Comparison of ENCODE assay signal across 8 cellular contexts in genomic region chr17:64496348-64496785, GRCh38. TPM values are rescaled to one million over a fixed set of nuclear protein-coding genes. Genes with fewer than 3 reads are reported as not detected.
DNase-seq lines count a peak whose midpoint lies in the region; ATAC-seq, FAIRE-seq and TF ChIP-seq lines count a peak whose summit lies in the region.

No MANE protein-coding gene starts in this region.

- 1 to 3% methylated on average over 20 of the region's 20 CpGs for WGBS in GM23248 (ENCODE audit: low coverage in 1 of 2, low lambda C conversion rate in 2 of 2, missing lambda C conversion rate in 2 of 2), 2 experiments
- WGBS in thyroid gland, 2 donors: 1 to 4% methylated on average over 18 to 20 of the region's 20 CpGs

- peaks cover 38% of the 10 kb centered on the region for H3K36me3 Mint-ChIP-seq in activated naive CD8-positive, alpha-beta T cell treated with anti-CD3 and anti-CD28 coated beads, Interleukin-2, amount 10 ng/mL, durations not matched to agents 7 days and 5 days

- H3K9me3 Mint-ChIP-seq in activated naive CD8-positive, alpha-beta T cell treated with anti-CD3 and anti-CD28 coated beads, Interleukin-2, amount 10 ng/mL, durations not matched to agents 7 days and 5 days: no peaks in the 10 kb centered on the region

- no peak for TF ChIP-seq POLR2A in thyroid gland (IDR thresholded peaks at IDR 0.05)

- TF ChIP-seq CTCF in 22Rv1 (IDR thresholded peaks at IDR 0.05) (no peak), thyroid gland (IDR thresholded peaks at IDR 0.05) (no peak), D721Med (IDR thresholded peaks at IDR 0.05; ENCODE audit: insufficient read depth, missing control alignments) (no peak)

- no peak for FAIRE-seq in D721Med (lab: Jason Lieb, UNC)

- peak overlapping the region; percentile 77 for H3K9ac ChIP-seq in GM23248

- H3K4me1 Mint-ChIP-seq in activated naive CD8-positive, alpha-beta T cell treated with anti-CD3 and anti-CD28 coated beads, Interleukin-2, amount 10 ng/mL, durations not matched to agents 7 days and 5 days: peaks cover 67% of the 10 kb centered on the region

- no peaks in the 10 kb centered on the region for H3K27me3 Mint-ChIP-seq in activated naive CD8-positive, alpha-beta T cell treated with anti-CD3 and anti-CD28 coated beads, Interleukin-2, amount 10 ng/mL, durations not matched to agents 7 days and 5 days

- DNase-seq in GM23248 (peak; percentile 71), kidney tubule cell (ENCODE audit: low spot score) (peak; percentile 39), thyroid gland (no peak), D721Med (ENCODE audit: insufficient read length, low spot score) (no peak), NOMO-1 (lab: John Stamatoyannopoulos, UW; ENCODE audit: unreplicated experiment in 2 of 2) (no peak), NCI-H446 treated with DMSO at 0.1 percent for 48 hours (lab: John Stamatoyannopoulos, UW) (no peak)
- DNase-seq in activated naive CD8-positive, alpha-beta T cell treated with anti-CD3 and anti-CD28 coated beads, Interleukin-2, amount 10 ng/mL, durations not matched to agents 7 days and 5 days: no peak

- H3K27ac Mint-ChIP-seq in activated naive CD8-positive, alpha-beta T cell treated with anti-CD3 and anti-CD28 coated beads, Interleukin-2, amount 10 ng/mL, durations not matched to agents 7 days and 5 days: peak overlapping the region; percentile 100

- in situ Hi-C loops in GM23248 (cut with MboI): no loop called here

- peak overlapping the region; percentile 92 for H3K27ac ChIP-seq in 22Rv1
- peak overlapping the region; percentile 86 for H3K27ac ChIP-seq in GM23248
- H3K27ac ChIP-seq in thyroid gland: peak overlapping the region in 2 of 3 donors; percentile 26 to 76

- H3K79me2 ChIP-seq in GM23248 (ENCODE audit: insufficient read depth): peaks cover 64% of the 10 kb centered on the region

- intact Hi-C loops in thyroid gland (cut with DNase I): loop anchor here (10.0 kb wide), 1 partner anchor 192 kb away; no protein-coding TSS in a partner anchor

- H3K9me3 ChIP-seq in GM23248 (ENCODE audit: low read depth) (no peaks in the 10 kb centered on the region), thyroid gland (no peaks in the 10 kb centered on the region)

- H3K4me2 ChIP-seq in GM23248 (ENCODE audit: unreplicated experiment): peak overlapping the region; percentile 80

- H4K20me1 ChIP-seq in GM23248 (ENCODE audit: insufficient read depth): peaks cover 13% of the 10 kb centered on the region; the same call in 1 of the 2 replicates

- peaks cover 38% of the 10 kb centered on the region for H3K36me3 ChIP-seq in GM23248 (ENCODE audit: low read depth)
- H3K36me3 ChIP-seq in thyroid gland: peaks cover 46% of the 10 kb centered on the region in 2 donors

- H3K27me3 ChIP-seq in GM23248 (replicated peaks; ENCODE audit: insufficient read depth) (no peaks in the 10 kb centered on the region), thyroid gland (no peaks in the 10 kb centered on the region)

- no peak for ATAC-seq in activated naive CD8-positive, alpha-beta T cell treated with anti-CD3 and anti-CD28 coated beads, Interleukin-2, amount 10 ng/mL, durations not matched to agents 7 days and 5 days (ENCODE audit: low read depth)

- H3F3A ChIP-seq in GM23248 (ENCODE audit: insufficient read depth): peaks cover 50% of the 10 kb centered on the region

- peak overlapping the region; percentile 100 for H3K4me3 Mint-ChIP-seq in activated naive CD8-positive, alpha-beta T cell treated with anti-CD3 and anti-CD28 coated beads, Interleukin-2, amount 10 ng/mL, durations not matched to agents 7 days and 5 days

- H3K4me3 ChIP-seq in GM23248 (peak overlapping the region; percentile 87), thyroid gland (replicated peaks in 1 of 3) (peak overlapping the region; percentile 41 to 56 (median 50))

- H3K9me2 ChIP-seq in GM23248 (ENCODE audit: insufficient read depth): no peaks in the 10 kb centered on the region

- peak overlapping the region; percentile 83 for H2AFZ ChIP-seq in GM23248

- POLR2A ChIA-PET in activated naive CD8-positive, alpha-beta T cell treated with anti-CD3 and anti-CD28 coated beads, Interleukin-2, amount 10 ng/mL, durations not matched to agents 7 days and 5 days (lab: Charles Lee): interaction anchor here (0.6 to 4.3 kb wide), 12 partner anchors 10 to 911 kb away, joined by 3 to 179 read pairs (median 5); partner anchors contain the start of genes CEP95 and DDX5

- H3K4me1 ChIP-seq in GM23248 (ENCODE audit: insufficient read depth): peaks cover 58% of the 10 kb centered on the region
- peaks cover 10 to 35% of the 10 kb centered on the region in 2 donors for H3K4me1 ChIP-seq in thyroid gland

RNA-seq across cellular contexts. Expression of gene POLG2, which starts 0.5 kb away (rescaled TPM):
- total RNA-seq in GM23248 (2014; rRNA removed; shearing (Covaris generic)): 3.4 and 3.7 TPM in 2 replicates
- 6.6 and 8.6 TPM in 2 replicates for polyA plus RNA-seq in GM23248 (2016; fragmentation: Nextera tagmentation; extraction: Ambion mirVana)
- total RNA-seq in activated naive CD8-positive, alpha-beta T cell treated with anti-CD3 and anti-CD28 coated beads, Interleukin-2, amount 10 ng/mL, durations not matched to agents 7 days and 5 days: 10 to 100 TPM; 36.4 to 42.9 TPM
- total RNA-seq in thyroid gland: 10 to 100 TPM; 10.6 to 15.0 (median 13.1) TPM

RNA-seq across cellular contexts. Expression of gene DDX5, which starts 9.7 kb away (rescaled TPM):
- 241 and 303 TPM in 2 replicates for total RNA-seq in GM23248 (2014; rRNA removed; shearing (Covaris generic))
- 595 and 643 TPM in 2 replicates for polyA plus RNA-seq in GM23248 (2016; fragmentation: Nextera tagmentation; extraction: Ambion mirVana)
- 1,000 to 10,000 TPM; 1,143 to 1,182 TPM for total RNA-seq in activated naive CD8-positive, alpha-beta T cell treated with anti-CD3 and anti-CD28 coated beads, Interleukin-2, amount 10 ng/mL, durations not matched to agents 7 days and 5 days
- 1,000 to 10,000 TPM in 3 of 4 donors, 100 to 1,000 TPM in 1; 895 to 1,792 (median 1,570) TPM for total RNA-seq in thyroid gland

RNA-seq across cellular contexts. Expression of gene CEP95, which starts 10.4 kb away (rescaled TPM):
- total RNA-seq in GM23248 (2014; rRNA removed; shearing (Covaris generic)): 13.2 and 16.8 TPM in 2 replicates
- 14.2 and 17.5 TPM in 2 replicates for polyA plus RNA-seq in GM23248 (2016; fragmentation: Nextera tagmentation; extraction: Ambion mirVana)
- 10 to 100 TPM; 71.0 to 71.7 TPM for total RNA-seq in activated naive CD8-positive, alpha-beta T cell treated with anti-CD3 and anti-CD28 coated beads, Interleukin-2, amount 10 ng/mL, durations not matched to agents 7 days and 5 days
- total RNA-seq in thyroid gland: 10 to 100 TPM; 62.6 to 91.3 (median 75.8) TPM

RNA-seq across cellular contexts. Expression of gene MILR1, which starts 47.5 kb away (rescaled TPM):
- total RNA-seq in GM23248 (2014; rRNA removed; shearing (Covaris generic)): 4.7 and 11.7 TPM in 2 replicates
- polyA plus RNA-seq in GM23248 (2016; fragmentation: Nextera tagmentation; extraction: Ambion mirVana): 6.3 and 6.5 TPM in 2 replicates
- 1 to 10 TPM in 1 of 2 experiments, under 1 TPM in 1; 0.65 to 1.2 TPM for total RNA-seq in activated naive CD8-positive, alpha-beta T cell treated with anti-CD3 and anti-CD28 coated beads, Interleukin-2, amount 10 ng/mL, durations not matched to agents 7 days and 5 days
- 10 to 100 TPM in 1 of 4 donors, 1 to 10 TPM in 2, not detected in 1; 2.3 to 14.6 (median 6.8) TPM for total RNA-seq in thyroid gland

Comparison
In these comparisons a context has a peak if more than half of its experiments do, and no peak if none do; other contexts are left out.
1. DNase-seq: peak in GM23248 (single experiment) and kidney tubule cell (single experiment); none in activated naive CD8-positive, alpha-beta T cell treated with anti-CD3 and anti-CD28 coated beads, Interleukin-2, amount 10 ng/mL, durations not matched to agents 7 days and 5 days (single experiment), thyroid gland (0 of 2), D721Med (single experiment), NOMO-1 (0 of 2) and NCI-H446 treated with DMSO at 0.1 percent for 48 hours (single experiment).
2. Peak in every context shown above with its lines, with median percentiles within 50 percentile points of each other: H3K27ac ChIP-seq.